ENCODE assay signal across 21 cellular contexts in the genomic region with DNA sequence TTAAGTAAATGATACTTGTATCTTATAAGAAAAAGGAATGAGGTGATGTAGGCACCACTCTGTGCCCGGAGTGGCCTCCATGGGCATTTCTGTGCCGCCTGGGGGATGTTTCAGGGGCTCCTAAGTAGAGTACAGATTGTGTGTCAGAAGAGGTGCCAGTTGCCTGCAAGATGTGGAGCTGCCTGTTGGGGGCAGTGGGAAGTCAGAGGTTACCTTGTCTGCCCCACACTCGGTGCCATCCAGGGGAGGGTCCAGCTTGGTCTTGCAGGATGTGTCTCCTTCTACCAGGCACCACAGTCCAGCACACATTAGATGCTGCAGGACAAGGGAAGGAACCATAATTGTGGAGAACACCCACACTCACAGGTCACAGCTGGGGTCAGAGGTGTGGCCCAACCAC.
"Had no signal": no experiment of that assay in that cellular context is flagged by ENCODE, and none has a peak within 500 bp of the region (broad histone marks: within the 10 kb centered on the region; RNA-seq: fewer than 3 reads in every experiment).

No MANE protein-coding gene starts in this region.

- H3K4me3 Mint-ChIP-seq: activated CD4-positive, alpha-beta memory T cell treated with anti-CD3 and anti-CD28 coated beads, Interleukin-2, amount 10 ng/mL, durations not matched to agents 7 days and 5 days; activated naive CD4-positive, alpha-beta T cell treated with anti-CD3 and anti-CD28 coated beads, Interleukin-2, amount 10 ng/mL, durations not matched to agents 7 days and 5 days; immature natural killer cell; natural killer cell; T-cell had no signal

- H3K27ac ChIP-seq: epithelial cell of prostate, left ventricle myocardium inferior, prostate gland, right atrium auricular region, thoracic aorta, upper lobe of right lung had no signal

- H3K27me3 Mint-ChIP-seq: activated CD4-positive, alpha-beta memory T cell treated with anti-CD3 and anti-CD28 coated beads, Interleukin-2, amount 10 ng/mL, durations not matched to agents 7 days and 5 days; activated naive CD4-positive, alpha-beta T cell treated with anti-CD3 and anti-CD28 coated beads, Interleukin-2, amount 10 ng/mL, durations not matched to agents 7 days and 5 days; T-cell had no signal

- H3K4me1 Mint-ChIP-seq: natural killer cell, T-cell had no signal

- H3K9me3 Mint-ChIP-seq: activated CD4-positive, alpha-beta memory T cell treated with anti-CD3 and anti-CD28 coated beads, Interleukin-2, amount 10 ng/mL, durations not matched to agents 7 days and 5 days; activated naive CD4-positive, alpha-beta T cell treated with anti-CD3 and anti-CD28 coated beads, Interleukin-2, amount 10 ng/mL, durations not matched to agents 7 days and 5 days; immature natural killer cell; natural killer cell; T-cell had no signal

- H3K9me3 ChIP-seq: heart right ventricle, left ventricle myocardium inferior, prostate gland, right atrium auricular region, thoracic aorta, upper lobe of right lung had no signal

- ATAC-seq: heart right ventricle, natural killer cell, T-cell, upper lobe of right lung had no signal

- H3K36me3 ChIP-seq: heart right ventricle, left ventricle myocardium inferior, prostate gland, right atrium auricular region, thoracic aorta, upper lobe of right lung had no signal

- H3K4me1 ChIP-seq: left ventricle myocardium inferior, prostate gland, right atrium auricular region, upper lobe of right lung had no signal

- H3K36me3 Mint-ChIP-seq: activated naive CD4-positive, alpha-beta T cell treated with anti-CD3 and anti-CD28 coated beads, Interleukin-2, amount 10 ng/mL, durations not matched to agents 7 days and 5 days; natural killer cell had no signal

- H3K27ac Mint-ChIP-seq: activated CD4-positive, alpha-beta memory T cell treated with anti-CD3 and anti-CD28 coated beads, Interleukin-2, amount 10 ng/mL, durations not matched to agents 7 days and 5 days; activated naive CD4-positive, alpha-beta T cell treated with anti-CD3 and anti-CD28 coated beads, Interleukin-2, amount 10 ng/mL, durations not matched to agents 7 days and 5 days; immature natural killer cell; natural killer cell had no signal

- H3K4me3 ChIP-seq: heart right ventricle, left ventricle myocardium inferior, prostate gland, right atrium auricular region, thoracic aorta, upper lobe of right lung had no signal

- DNase-seq: activated CD4-positive, alpha-beta memory T cell treated with anti-CD3 and anti-CD28 coated beads, Interleukin-2, amount 10 ng/mL, durations not matched to agents 7 days and 5 days; activated CD4-positive, alpha-beta T cell treated with anti-CD3 and anti-CD28 coated beads for 48 hours; activated CD4-positive, CD25-positive, alpha-beta regulatory T cell; activated effector memory CD4-positive, alpha-beta T cell treated with anti-CD3 and anti-CD28 coated beads, Interleukin-2, amount 50 U/mL, for 16 hours; activated naive CD4-positive, alpha-beta T cell treated with anti-CD3 and anti-CD28 coated beads, Interleukin-2, amount 10 ng/mL, durations not matched to agents 7 days and 5 days; amygdala; cerebellar nuclear complex; cortex of kidney; heart right ventricle; immature natural killer cell; left ventricle myocardium inferior; midbrain; natural killer cell; stimulated activated CD4-positive, alpha-beta T cell treated with anti-CD3 and anti-CD28 coated beads, Interleukin-4, amount 100 ng/mL, for 24 hours; stimulated activated naive CD4-positive, alpha-beta T cell treated with Interleukin-2 at 50 U/mL for 16 hours; T-cell; upper lobe of right lung had no signal

- H3K27me3 ChIP-seq: heart right ventricle, right atrium auricular region, upper lobe of right lung had no signal
